ENCODE assay signal across 28 cellular contexts in the genomic region with DNA sequence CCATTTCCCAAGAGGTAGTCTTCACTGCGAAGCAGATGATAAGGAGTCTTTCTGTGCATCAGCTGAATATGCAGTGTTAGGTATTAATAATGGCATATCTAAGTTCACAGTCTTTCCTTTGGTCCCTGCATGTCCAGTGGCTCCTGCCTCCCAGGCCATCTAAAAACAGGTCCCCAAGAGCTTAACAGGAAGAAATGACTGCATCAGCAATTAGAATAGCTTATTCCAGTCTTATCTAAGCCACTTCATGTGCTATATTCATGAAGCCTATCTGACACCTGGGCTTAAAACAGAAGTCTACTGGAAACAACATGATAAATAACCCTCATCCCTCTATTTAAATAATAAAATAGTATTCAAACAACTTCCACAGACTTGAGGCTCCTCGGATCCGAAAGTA.
"Had no signal": no experiment of that assay in that cellular context is flagged by ENCODE, and none has a peak within 500 bp of the region (broad histone marks: within the 10 kb centered on the region; RNA-seq: fewer than 3 reads in every experiment).

No MANE protein-coding gene starts in this region.

- H3K27ac ChIP-seq: colonic mucosa, coronary artery, dorsolateral prefrontal cortex, epithelial cell of prostate, esophagus muscularis mucosa, esophagus squamous epithelium, foreskin keratinocyte, gastrocnemius medialis, gastroesophageal sphincter, heart left ventricle, heart right ventricle had no signal

- DNase-seq: colonic mucosa; cortex of kidney; dermis blood vessel endothelial cell; dorsolateral prefrontal cortex; effector CD4-positive, alpha-beta T cell; effector CD8-positive, alpha-beta T cell; effector memory CD4-positive, alpha-beta T cell; effector memory CD8-positive, alpha-beta T cell; endodermal cell; erythroblast; esophagus squamous epithelium; foreskin fibroblast; foreskin keratinocyte; foreskin melanocyte; gastrocnemius medialis; glutamatergic neuron; head of caudate nucleus; heart left ventricle; heart right ventricle had no signal

- FAIRE-seq: colon, endometrium, endothelial cell of umbilical vein, frontal cortex had no signal

- H3K4me1 ChIP-seq: colonic mucosa, esophagus squamous epithelium, foreskin keratinocyte, gastrocnemius medialis, heart left ventricle, heart right ventricle had no signal

- H3K36me3 ChIP-seq: colonic mucosa, esophagus muscularis mucosa, esophagus squamous epithelium, gastrocnemius medialis, gastroesophageal sphincter, heart left ventricle, heart right ventricle had no signal

- H3K27me3 ChIP-seq: colonic mucosa, esophagus muscularis mucosa, esophagus squamous epithelium, foreskin keratinocyte, gastrocnemius medialis, gastroesophageal sphincter had no signal

- H3K9me3 ChIP-seq: colonic mucosa, esophagus muscularis mucosa, esophagus squamous epithelium, gastrocnemius medialis had no signal

- H3K4me3 ChIP-seq: colonic mucosa, coronary artery, dorsolateral prefrontal cortex, esophagus muscularis mucosa, esophagus squamous epithelium, gastrocnemius medialis, gastroesophageal sphincter, heart left ventricle, heart right ventricle had no signal

- ATAC-seq: effector memory CD8-positive, alpha-beta T cell; esophagus mucosa; foreskin keratinocyte; gastrocnemius medialis; gastroesophageal sphincter; heart left ventricle; heart right ventricle had no signal
